In genomic region chr14:91374287-91374880, GRCh38 we compare ENCODE assay signal across 11 cellular contexts. TPM values are rescaled to one million over a fixed set of nuclear protein-coding genes. Genes with fewer than 3 reads are reported as not detected.
A peak's percentile ranks its signal among the peaks of the same experiment; 100 is the strongest.
DNase-seq lines count a peak whose midpoint lies in the region; TF ChIP-seq lines count a peak whose summit lies in the region.
"Had no signal": no experiment of that assay in that cellular context is flagged by ENCODE, and none has a peak within 500 bp of the region (broad histone marks: within the 10 kb centered on the region; RNA-seq: fewer than 3 reads in every experiment).

No MANE protein-coding gene starts in this region.

- H3K27me3 Mint-ChIP-seq in IgD-negative memory B cell (peaks cover 1% of the 10 kb centered on the region), nephron progenitor cell (ENCODE audit: low read depth, poor library complexity) (peaks cover 6% of the 10 kb centered on the region)
- no peaks in the 10 kb centered on the region for H3K27me3 Mint-ChIP-seq in activated T-helper 1 cell treated with anti-CD3 and anti-CD28 coated beads, Interleukin-12 subunit alpha, Interleukin-12 subunit beta, Interleukin-2, Interleukin-4 antibody, amounts not matched to agents 30 ng/mL and 10 ng/mL and 1 ng/mL, durations not matched to agents 14 hours and 24 hours and 36 hours (ENCODE audit: insufficient read depth)

- H3K9me3 Mint-ChIP-seq in IgD-negative memory B cell (no peaks in the 10 kb centered on the region), nephron progenitor cell (no peaks in the 10 kb centered on the region)
- H3K9me3 Mint-ChIP-seq in activated T-helper 1 cell treated with anti-CD3 and anti-CD28 coated beads, Interleukin-12 subunit alpha, Interleukin-12 subunit beta, Interleukin-2, Interleukin-4 antibody, amounts not matched to agents 30 ng/mL and 10 ng/mL and 1 ng/mL, durations not matched to agents 14 hours and 24 hours and 36 hours, result no peaks in the 10 kb centered on the region

- intact Hi-C loops in activated T-helper 1 cell treated with anti-CD3 and anti-CD28 coated beads, Interleukin-12 subunit alpha, Interleukin-12 subunit beta, Interleukin-2, Interleukin-4 antibody, amounts not matched to agents 30 ng/mL and 10 ng/mL and 1 ng/mL, durations not matched to agents 14 hours and 24 hours and 36 hours (cut with micrococcal nuclease), result loop anchor here (1.0 to 10.0 kb wide), 2 partner anchors 14 to 490 kb away; partner anchors contain the start of gene TC2N

- H3K4me1 Mint-ChIP-seq in IgD-negative memory B cell (peaks cover 41 to 87% (median 71%) of the 10 kb centered on the region in 3 donors), nephron progenitor cell (peaks cover 96% of the 10 kb centered on the region)
- H3K4me1 Mint-ChIP-seq in activated T-helper 1 cell treated with anti-CD3 and anti-CD28 coated beads, Interleukin-12 subunit alpha, Interleukin-12 subunit beta, Interleukin-2, Interleukin-4 antibody, amounts not matched to agents 30 ng/mL and 10 ng/mL and 1 ng/mL, durations not matched to agents 14 hours and 24 hours and 36 hours (ENCODE audit: low read depth), result peaks cover 92% of the 10 kb centered on the region

- DNase-seq in NCI-H2171 treated with DMSO at 0.1 percent for 48 hours (lab: John Stamatoyannopoulos, UW), result peak; percentile 48
- DNase-seq in NCI-H2171 (lab: John Stamatoyannopoulos, UW), result no peak
- no peak for DNase-seq in activated T-helper 1 cell treated with anti-CD3 and anti-CD28 coated beads, Interleukin-12 subunit alpha, Interleukin-12 subunit beta, Interleukin-2, Interleukin-4 antibody, amounts not matched to agents 30 ng/mL and 10 ng/mL and 1 ng/mL, durations not matched to agents 14 hours and 24 hours and 36 hours (ENCODE audit: low spot score)
- DNase-seq in nephron progenitor cell, result no peak
- no peak for DNase-seq in effector CD8-positive, alpha-beta T cell (lab: John Stamatoyannopoulos, UW)
- DNase-seq in NCI-H146 treated with DMSO at 0.1 percent for 48 hours (lab: John Stamatoyannopoulos, UW; ENCODE audit: unreplicated experiment), result no peak
- DNase-seq in RKO (ENCODE audit: low spot score), result no peak
- DNase-seq: ACHN, erythroblast, left colon had no signal

- H3K27ac Mint-ChIP-seq in IgD-negative memory B cell (peak overlapping the region; percentile 93 to 99 (median 94)), nephron progenitor cell (peak overlapping the region; percentile 93)
- H3K27ac Mint-ChIP-seq in activated T-helper 1 cell treated with anti-CD3 and anti-CD28 coated beads, Interleukin-12 subunit alpha, Interleukin-12 subunit beta, Interleukin-2, Interleukin-4 antibody, amounts not matched to agents 30 ng/mL and 10 ng/mL and 1 ng/mL, durations not matched to agents 14 hours and 24 hours and 36 hours, result peak overlapping the region; percentile 94

- TF ChIP-seq CTCF in nephron progenitor cell (IDR thresholded peaks at IDR 0.05), result no peak

- peak overlapping the region; percentile 63 to 90 (median 84) for H3K4me3 Mint-ChIP-seq in IgD-negative memory B cell
- peak overlapping the region; percentile 75 for H3K4me3 Mint-ChIP-seq in activated T-helper 1 cell treated with anti-CD3 and anti-CD28 coated beads, Interleukin-12 subunit alpha, Interleukin-12 subunit beta, Interleukin-2, Interleukin-4 antibody, amounts not matched to agents 30 ng/mL and 10 ng/mL and 1 ng/mL, durations not matched to agents 14 hours and 24 hours and 36 hours
- peak overlapping the region; percentile 17 for H3K4me3 Mint-ChIP-seq in nephron progenitor cell

- H3K36me3 Mint-ChIP-seq in IgD-negative memory B cell, result peaks cover 8% of the 10 kb centered on the region
- peaks cover 11% of the 10 kb centered on the region for H3K36me3 Mint-ChIP-seq in activated T-helper 1 cell treated with anti-CD3 and anti-CD28 coated beads, Interleukin-12 subunit alpha, Interleukin-12 subunit beta, Interleukin-2, Interleukin-4 antibody, amounts not matched to agents 30 ng/mL and 10 ng/mL and 1 ng/mL, durations not matched to agents 14 hours and 24 hours and 36 hours (ENCODE audit: low read depth)
- H3K36me3 Mint-ChIP-seq in nephron progenitor cell (ENCODE audit: low read depth), result peaks cover 9% of the 10 kb centered on the region

RNA-seq across cellular contexts. Expression of gene CCDC88C, which starts 43.2 kb away (rescaled TPM):
- polyA plus RNA-seq in IgD-negative memory B cell, result 30.5 TPM
- total RNA-seq in activated T-helper 1 cell treated with anti-CD3 and anti-CD28 coated beads, Interleukin-12 subunit alpha, Interleukin-12 subunit beta, Interleukin-2, Interleukin-4 antibody, amounts not matched to agents 30 ng/mL and 10 ng/mL and 1 ng/mL, durations not matched to agents 14 hours and 24 hours and 36 hours, result 85.9 and 91.7 TPM in 2 replicates

Comparison
In these comparisons a context has a peak if more than half of its experiments do, and no peak if none do; other contexts are left out.
1. H3K4me3 Mint-ChIP-seq: peak in every context shown above with its lines; median percentile 84 in IgD-negative memory B cell; 75 in activated T-helper 1 cell treated with anti-CD3 and anti-CD28 coated beads, Interleukin-12 subunit alpha, Interleukin-12 subunit beta, Interleukin-2, Interleukin-4 antibody, amounts not matched to agents 30 ng/mL and 10 ng/mL and 1 ng/mL, durations not matched to agents 14 hours and 24 hours and 36 hours; 17 in nephron progenitor cell.